ENCODE assay signal across 16 cellular contexts in the genomic region with DNA sequence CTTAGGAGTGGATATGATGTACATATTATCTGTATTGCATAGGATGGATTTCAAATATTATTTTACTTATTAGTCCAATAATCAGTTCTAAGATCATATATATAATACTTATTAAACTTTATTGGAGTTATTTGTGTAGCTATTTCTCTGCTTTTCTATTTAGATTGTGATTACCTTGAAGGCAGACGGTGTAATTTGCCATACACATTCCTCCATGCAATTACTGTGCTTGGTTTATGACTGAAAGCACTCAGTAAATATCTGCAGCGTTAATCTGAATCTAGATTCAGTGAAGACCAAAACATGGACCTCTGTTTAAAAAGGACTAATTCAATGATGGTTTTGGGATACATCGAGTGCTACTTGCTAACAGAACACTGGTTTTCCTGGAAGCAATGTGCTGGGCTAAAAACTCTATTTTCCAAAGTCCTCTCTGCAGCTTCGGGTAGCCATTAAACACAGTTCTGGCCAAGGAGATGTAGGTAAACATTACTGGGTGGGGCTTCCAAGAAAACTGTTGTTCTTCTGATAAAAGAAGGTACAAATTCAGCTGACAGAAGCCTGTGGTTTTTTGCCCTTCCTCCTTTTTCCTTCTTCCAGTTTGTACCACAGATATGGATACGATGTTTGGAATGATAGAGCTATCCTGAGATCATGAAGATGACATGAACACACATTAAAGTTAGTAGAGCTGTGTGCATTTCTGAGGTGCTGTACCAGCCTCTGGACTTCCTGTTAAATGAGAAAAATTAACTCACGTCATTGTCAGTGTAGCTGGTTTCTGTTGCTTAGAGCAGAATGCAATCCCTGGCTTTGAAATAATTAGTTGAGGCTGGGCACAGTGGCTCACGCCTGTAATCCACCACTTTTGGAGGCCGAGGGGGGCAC.
"Had no signal": no experiment of that assay in that cellular context is flagged by ENCODE, and none has a peak within 500 bp of the region (broad histone marks: within the 10 kb centered on the region; RNA-seq: fewer than 3 reads in every experiment).

No MANE protein-coding gene starts in this region.

- H3K9ac ChIP-seq: neural progenitor cell had no signal

- H3K27ac ChIP-seq: gastrocnemius medialis, heart right ventricle, neural progenitor cell, psoas muscle, WERI-Rb-1 had no signal

- DNase-seq: activated CD4-positive, alpha-beta T cell treated with anti-CD3 and anti-CD28 coated beads for 1 hour; activated gamma-delta T cell; gastrocnemius medialis; heart right ventricle; midbrain; naive thymus-derived CD4-positive, alpha-beta T cell; psoas muscle; right cardiac atrium; stimulated activated CD4-positive, alpha-beta T cell treated with anti-CD3 and anti-CD28 coated beads, Interleukin-4, amount 100 ng/mL, for 24 hours; T-helper 1 cell; T1000 had no signal

- H3K27me3 ChIP-seq: ascending aorta, gastrocnemius medialis, heart right ventricle, neural progenitor cell had no signal

- H3K4me3 ChIP-seq: ascending aorta, coronary artery, gastrocnemius medialis, heart right ventricle, neural progenitor cell, psoas muscle, thoracic aorta had no signal

- H3K9me3 ChIP-seq: ascending aorta, gastrocnemius medialis, heart right ventricle, psoas muscle, thoracic aorta had no signal

- H3K4me1 ChIP-seq: ascending aorta, gastrocnemius medialis, psoas muscle had no signal

- H3K36me3 ChIP-seq: ascending aorta, neural progenitor cell, thoracic aorta, WERI-Rb-1 had no signal
